In genomic region chr5:72167790-72168189, GRCh38 we compare ENCODE assay signal across 2 cellular contexts.
TF ChIP-seq lines count a peak whose summit lies in the region.

No MANE protein-coding gene starts in this region.

TF ChIP-seq in SK-N-SH treated with all-trans-retinoic acid at 6 μM for 48 hours, 23 proteins besides CTCF, POLR2A, EP300 and RAD21 (continued from another document):
- TF ChIP-seq, protein P1, sequence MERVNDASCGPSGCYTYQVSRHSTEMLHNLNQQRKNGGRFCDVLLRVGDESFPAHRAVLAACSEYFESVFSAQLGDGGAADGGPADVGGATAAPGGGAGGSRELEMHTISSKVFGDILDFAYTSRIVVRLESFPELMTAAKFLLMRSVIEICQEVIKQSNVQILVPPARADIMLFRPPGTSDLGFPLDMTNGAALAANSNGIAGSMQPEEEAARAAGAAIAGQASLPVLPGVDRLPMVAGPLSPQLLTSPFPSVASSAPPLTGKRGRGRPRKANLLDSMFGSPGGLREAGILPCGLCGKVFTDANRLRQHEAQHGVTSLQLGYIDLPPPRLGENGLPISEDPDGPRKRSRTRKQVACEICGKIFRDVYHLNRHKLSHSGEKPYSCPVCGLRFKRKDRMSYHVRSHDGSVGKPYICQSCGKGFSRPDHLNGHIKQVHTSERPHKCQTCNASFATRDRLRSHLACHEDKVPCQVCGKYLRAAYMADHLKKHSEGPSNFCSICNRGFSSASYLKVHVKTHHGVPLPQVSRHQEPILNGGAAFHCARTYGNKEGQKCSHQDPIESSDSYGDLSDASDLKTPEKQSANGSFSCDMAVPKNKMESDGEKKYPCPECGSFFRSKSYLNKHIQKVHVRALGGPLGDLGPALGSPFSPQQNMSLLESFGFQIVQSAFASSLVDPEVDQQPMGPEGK (CRISPR knock-in tag; IDR thresholded peaks at IDR 0.05; ENCODE audit: borderline replicate concordance) = no peak
- TF ChIP-seq ISL1 (CRISPR knock-in tag; IDR thresholded peaks at IDR 0.05) (peak; percentile 80), CSDC2 (CRISPR knock-in tag; IDR thresholded peaks at IDR 0.05) (0 out of 2 replicates have a peak, but pooled peaks have one; percentile 37), ZFP3 (CRISPR knock-in tag; IDR thresholded peaks at IDR 0.05) (peak; percentile 49; the same call in 1 of the 2 replicates), CREB5 (CRISPR knock-in tag; IDR thresholded peaks at IDR 0.05; ENCODE audit: low read depth) (no peak), TOX (CRISPR knock-in tag; IDR thresholded peaks at IDR 0.05; ENCODE audit: borderline replicate concordance) (peak; percentile 92), POU6F1 (CRISPR knock-in tag; IDR thresholded peaks at IDR 0.05; ENCODE audit: borderline replicate concordance, low read depth) (no peak), TSHZ2 (CRISPR knock-in tag; IDR thresholded peaks at IDR 0.05) (no peak), ZC3H10 (CRISPR knock-in tag; IDR thresholded peaks at IDR 0.05) (peak; percentile 84), ZNF8 (CRISPR knock-in tag; IDR thresholded peaks at IDR 0.05) (no peak), SNAI2 (CRISPR knock-in tag; IDR thresholded peaks at IDR 0.05) (no peak), RARB (CRISPR knock-in tag; IDR thresholded peaks at IDR 0.05) (0 out of 2 replicates have a peak, but pooled peaks have one; percentile 27), ZNF565 (CRISPR knock-in tag; conservative IDR thresholded peaks at IDR 0.05; ENCODE audit: low read depth) (no peak), ZFP30 (CRISPR knock-in tag; IDR thresholded peaks at IDR 0.05) (no peak), ARNTL (CRISPR knock-in tag; IDR thresholded peaks at IDR 0.05; ENCODE audit: borderline replicate concordance, low read depth) (no peak), ESRRG (CRISPR knock-in tag; IDR thresholded peaks at IDR 0.05) (no peak), GLIS3 (CRISPR knock-in tag; IDR thresholded peaks at IDR 0.05) (no peak), OSR1 (CRISPR knock-in tag; IDR thresholded peaks at IDR 0.05) (no peak)
- TF ChIP-seq, protein P2, sequence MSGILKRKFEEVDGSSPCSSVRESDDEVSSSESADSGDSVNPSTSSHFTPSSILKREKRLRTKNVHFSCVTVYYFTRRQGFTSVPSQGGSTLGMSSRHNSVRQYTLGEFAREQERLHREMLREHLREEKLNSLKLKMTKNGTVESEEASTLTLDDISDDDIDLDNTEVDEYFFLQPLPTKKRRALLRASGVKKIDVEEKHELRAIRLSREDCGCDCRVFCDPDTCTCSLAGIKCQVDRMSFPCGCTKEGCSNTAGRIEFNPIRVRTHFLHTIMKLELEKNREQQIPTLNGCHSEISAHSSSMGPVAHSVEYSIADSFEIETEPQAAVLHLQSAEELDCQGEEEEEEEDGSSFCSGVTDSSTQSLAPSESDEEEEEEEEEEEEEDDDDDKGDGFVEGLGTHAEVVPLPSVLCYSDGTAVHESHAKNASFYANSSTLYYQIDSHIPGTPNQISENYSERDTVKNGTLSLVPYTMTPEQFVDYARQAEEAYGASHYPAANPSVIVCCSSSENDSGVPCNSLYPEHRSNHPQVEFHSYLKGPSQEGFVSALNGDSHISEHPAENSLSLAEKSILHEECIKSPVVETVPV (CRISPR knock-in tag; IDR thresholded peaks at IDR 0.05) = no peak

TF ChIP-seq in H1, 55 proteins besides CTCF, POLR2A, EP300 and RAD21 (continued from another document):
- TF ChIP-seq, protein P3, sequence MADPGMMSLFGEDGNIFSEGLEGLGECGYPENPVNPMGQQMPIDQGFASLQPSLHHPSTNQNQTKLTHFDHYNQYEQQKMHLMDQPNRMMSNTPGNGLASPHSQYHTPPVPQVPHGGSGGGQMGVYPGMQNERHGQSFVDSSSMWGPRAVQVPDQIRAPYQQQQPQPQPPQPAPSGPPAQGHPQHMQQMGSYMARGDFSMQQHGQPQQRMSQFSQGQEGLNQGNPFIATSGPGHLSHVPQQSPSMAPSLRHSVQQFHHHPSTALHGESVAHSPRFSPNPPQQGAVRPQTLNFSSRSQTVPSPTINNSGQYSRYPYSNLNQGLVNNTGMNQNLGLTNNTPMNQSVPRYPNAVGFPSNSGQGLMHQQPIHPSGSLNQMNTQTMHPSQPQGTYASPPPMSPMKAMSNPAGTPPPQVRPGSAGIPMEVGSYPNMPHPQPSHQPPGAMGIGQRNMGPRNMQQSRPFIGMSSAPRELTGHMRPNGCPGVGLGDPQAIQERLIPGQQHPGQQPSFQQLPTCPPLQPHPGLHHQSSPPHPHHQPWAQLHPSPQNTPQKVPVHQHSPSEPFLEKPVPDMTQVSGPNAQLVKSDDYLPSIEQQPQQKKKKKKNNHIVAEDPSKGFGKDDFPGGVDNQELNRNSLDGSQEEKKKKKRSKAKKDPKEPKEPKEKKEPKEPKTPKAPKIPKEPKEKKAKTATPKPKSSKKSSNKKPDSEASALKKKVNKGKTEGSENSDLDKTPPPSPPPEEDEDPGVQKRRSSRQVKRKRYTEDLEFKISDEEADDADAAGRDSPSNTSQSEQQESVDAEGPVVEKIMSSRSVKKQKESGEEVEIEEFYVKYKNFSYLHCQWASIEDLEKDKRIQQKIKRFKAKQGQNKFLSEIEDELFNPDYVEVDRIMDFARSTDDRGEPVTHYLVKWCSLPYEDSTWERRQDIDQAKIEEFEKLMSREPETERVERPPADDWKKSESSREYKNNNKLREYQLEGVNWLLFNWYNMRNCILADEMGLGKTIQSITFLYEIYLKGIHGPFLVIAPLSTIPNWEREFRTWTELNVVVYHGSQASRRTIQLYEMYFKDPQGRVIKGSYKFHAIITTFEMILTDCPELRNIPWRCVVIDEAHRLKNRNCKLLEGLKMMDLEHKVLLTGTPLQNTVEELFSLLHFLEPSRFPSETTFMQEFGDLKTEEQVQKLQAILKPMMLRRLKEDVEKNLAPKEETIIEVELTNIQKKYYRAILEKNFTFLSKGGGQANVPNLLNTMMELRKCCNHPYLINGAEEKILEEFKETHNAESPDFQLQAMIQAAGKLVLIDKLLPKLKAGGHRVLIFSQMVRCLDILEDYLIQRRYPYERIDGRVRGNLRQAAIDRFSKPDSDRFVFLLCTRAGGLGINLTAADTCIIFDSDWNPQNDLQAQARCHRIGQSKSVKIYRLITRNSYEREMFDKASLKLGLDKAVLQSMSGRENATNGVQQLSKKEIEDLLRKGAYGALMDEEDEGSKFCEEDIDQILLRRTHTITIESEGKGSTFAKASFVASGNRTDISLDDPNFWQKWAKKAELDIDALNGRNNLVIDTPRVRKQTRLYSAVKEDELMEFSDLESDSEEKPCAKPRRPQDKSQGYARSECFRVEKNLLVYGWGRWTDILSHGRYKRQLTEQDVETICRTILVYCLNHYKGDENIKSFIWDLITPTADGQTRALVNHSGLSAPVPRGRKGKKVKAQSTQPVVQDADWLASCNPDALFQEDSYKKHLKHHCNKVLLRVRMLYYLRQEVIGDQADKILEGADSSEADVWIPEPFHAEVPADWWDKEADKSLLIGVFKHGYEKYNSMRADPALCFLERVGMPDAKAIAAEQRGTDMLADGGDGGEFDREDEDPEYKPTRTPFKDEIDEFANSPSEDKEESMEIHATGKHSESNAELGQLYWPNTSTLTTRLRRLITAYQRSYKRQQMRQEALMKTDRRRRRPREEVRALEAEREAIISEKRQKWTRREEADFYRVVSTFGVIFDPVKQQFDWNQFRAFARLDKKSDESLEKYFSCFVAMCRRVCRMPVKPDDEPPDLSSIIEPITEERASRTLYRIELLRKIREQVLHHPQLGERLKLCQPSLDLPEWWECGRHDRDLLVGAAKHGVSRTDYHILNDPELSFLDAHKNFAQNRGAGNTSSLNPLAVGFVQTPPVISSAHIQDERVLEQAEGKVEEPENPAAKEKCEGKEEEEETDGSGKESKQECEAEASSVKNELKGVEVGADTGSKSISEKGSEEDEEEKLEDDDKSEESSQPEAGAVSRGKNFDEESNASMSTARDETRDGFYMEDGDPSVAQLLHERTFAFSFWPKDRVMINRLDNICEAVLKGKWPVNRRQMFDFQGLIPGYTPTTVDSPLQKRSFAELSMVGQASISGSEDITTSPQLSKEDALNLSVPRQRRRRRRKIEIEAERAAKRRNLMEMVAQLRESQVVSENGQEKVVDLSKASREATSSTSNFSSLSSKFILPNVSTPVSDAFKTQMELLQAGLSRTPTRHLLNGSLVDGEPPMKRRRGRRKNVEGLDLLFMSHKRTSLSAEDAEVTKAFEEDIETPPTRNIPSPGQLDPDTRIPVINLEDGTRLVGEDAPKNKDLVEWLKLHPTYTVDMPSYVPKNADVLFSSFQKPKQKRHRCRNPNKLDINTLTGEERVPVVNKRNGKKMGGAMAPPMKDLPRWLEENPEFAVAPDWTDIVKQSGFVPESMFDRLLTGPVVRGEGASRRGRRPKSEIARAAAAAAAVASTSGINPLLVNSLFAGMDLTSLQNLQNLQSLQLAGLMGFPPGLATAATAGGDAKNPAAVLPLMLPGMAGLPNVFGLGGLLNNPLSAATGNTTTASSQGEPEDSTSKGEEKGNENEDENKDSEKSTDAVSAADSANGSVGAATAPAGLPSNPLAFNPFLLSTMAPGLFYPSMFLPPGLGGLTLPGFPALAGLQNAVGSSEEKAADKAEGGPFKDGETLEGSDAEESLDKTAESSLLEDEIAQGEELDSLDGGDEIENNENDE (IDR thresholded peaks at IDR 0.05; ENCODE audit: insufficient replicate concordance, low read length) = no peak
- no peak for TF ChIP-seq BACH1 (IDR thresholded peaks at IDR 0.05; ENCODE audit: low read length)
- TF ChIP-seq TAF1 (IDR thresholded peaks at IDR 0.05; ENCODE audit: low read depth, low read length) = no peak
- no peak for TF ChIP-seq YY1 (IDR thresholded peaks at IDR 0.05; ENCODE audit: low read depth, low read length)
- no peak for TF ChIP-seq SAP30 (IDR thresholded peaks at IDR 0.05; ENCODE audit: insufficient read depth, insufficient replicate concordance, low read length)
- no peak for TF ChIP-seq EZH2 (IDR thresholded peaks at IDR 0.05; ENCODE audit: low read depth, low read length, severe bottlenecking)
- no peak for TF ChIP-seq KDM5A (IDR thresholded peaks at IDR 0.05; ENCODE audit: low read length)
- no peak for TF ChIP-seq KDM1A (IDR thresholded peaks at IDR 0.05; ENCODE audit: borderline replicate concordance, low read length)
- TF ChIP-seq KDM4A (IDR thresholded peaks at IDR 0.05; ENCODE audit: low read depth, low read length, severe bottlenecking) = no peak
